ENCODE assay signal across 1 cellular context in the genomic region with DNA sequence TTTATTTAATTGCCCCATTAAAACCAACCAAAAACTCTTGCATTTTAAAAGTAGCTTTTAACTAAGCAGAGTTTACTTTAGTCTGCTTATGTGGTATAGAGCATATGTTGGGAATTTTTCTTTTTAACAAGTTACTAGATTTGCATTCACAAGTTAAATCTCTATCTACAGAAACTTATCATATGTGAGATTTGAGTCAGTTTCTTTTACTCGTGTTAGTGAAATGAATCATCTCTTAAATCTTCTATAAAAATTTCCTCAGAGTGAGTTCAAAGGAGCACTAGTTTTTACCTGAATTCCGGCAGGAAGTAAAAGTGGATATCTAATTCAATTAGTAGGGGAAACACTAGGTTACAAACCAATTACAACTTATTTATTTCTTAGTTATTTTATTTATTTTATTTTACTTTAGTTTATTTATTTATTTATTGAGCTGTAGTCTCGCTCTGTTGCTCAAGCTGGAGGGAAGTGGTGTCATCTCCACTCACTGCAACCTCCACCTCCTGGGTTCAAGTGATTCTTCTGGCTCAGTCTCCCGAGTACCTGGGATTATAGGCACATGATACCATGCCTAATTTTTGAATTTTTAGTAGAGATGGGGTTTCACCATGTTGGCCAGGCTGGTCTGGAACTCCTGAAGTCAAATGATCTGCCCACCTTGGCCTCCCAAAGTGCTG.
TF ChIP-seq lines count a peak whose summit lies in the region.

No MANE protein-coding gene starts in this region.

TF ChIP-seq in GM12878, 131 proteins besides CTCF, POLR2A, EP300 and RAD21:
- TF ChIP-seq FOS (IDR thresholded peaks at IDR 0.05; ENCODE audit: borderline replicate concordance, extremely low read depth, insufficient read length) (no peak), POLR2AphosphoS2 (IDR thresholded peaks at IDR 0.05; ENCODE audit: low read depth, low read length) (no peak), JUNB (IDR thresholded peaks at IDR 0.05) (peak; percentile 97), RUNX3 (IDR thresholded peaks at IDR 0.05; ENCODE audit: low read length) (peak; percentile 6; the same call in 1 of the 2 replicates), FOXM1 (IDR thresholded peaks at IDR 0.05; ENCODE audit: low read depth, low read length) (peak; percentile 20; the same call in 1 of the 2 replicates), HCFC1 (IDR thresholded peaks at IDR 0.05; ENCODE audit: low read length) (no peak), POU2F2 (IDR thresholded peaks at IDR 0.05; ENCODE audit: borderline replicate concordance, low read depth, low read length) (no peak), IKZF2 (IDR thresholded peaks at IDR 0.05) (peak; percentile 47 to 56; a peak in 2 of 4 replicates), HDGF (IDR thresholded peaks at IDR 0.05) (no peak), TCF7 (IDR thresholded peaks at IDR 0.05; ENCODE audit: borderline replicate concordance) (0 out of 2 replicates have a peak, but pooled peaks have one; percentile 29), SMAD1 (IDR thresholded peaks at IDR 0.05; ENCODE audit: low read depth, partially characterized antibody) (no peak), GABPA (IDR thresholded peaks at IDR 0.05; ENCODE audit: low read depth) (peak; percentile 17; the same call in 1 of the 2 replicates), MTA2 (IDR thresholded peaks at IDR 0.05; ENCODE audit: low read depth) (0 out of 2 replicates have a peak, but pooled peaks have one; percentile 58), NFIC (IDR thresholded peaks at IDR 0.05; ENCODE audit: low read depth, low read length) (peak; percentile 82)
- TF ChIP-seq, protein P1, sequence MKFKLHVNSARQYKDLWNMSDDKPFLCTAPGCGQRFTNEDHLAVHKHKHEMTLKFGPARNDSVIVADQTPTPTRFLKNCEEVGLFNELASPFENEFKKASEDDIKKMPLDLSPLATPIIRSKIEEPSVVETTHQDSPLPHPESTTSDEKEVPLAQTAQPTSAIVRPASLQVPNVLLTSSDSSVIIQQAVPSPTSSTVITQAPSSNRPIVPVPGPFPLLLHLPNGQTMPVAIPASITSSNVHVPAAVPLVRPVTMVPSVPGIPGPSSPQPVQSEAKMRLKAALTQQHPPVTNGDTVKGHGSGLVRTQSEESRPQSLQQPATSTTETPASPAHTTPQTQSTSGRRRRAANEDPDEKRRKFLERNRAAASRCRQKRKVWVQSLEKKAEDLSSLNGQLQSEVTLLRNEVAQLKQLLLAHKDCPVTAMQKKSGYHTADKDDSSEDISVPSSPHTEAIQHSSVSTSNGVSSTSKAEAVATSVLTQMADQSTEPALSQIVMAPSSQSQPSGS (IDR thresholded peaks at IDR 0.05; ENCODE audit: low read length), result peak; percentile 63
- TF ChIP-seq, protein P2, sequence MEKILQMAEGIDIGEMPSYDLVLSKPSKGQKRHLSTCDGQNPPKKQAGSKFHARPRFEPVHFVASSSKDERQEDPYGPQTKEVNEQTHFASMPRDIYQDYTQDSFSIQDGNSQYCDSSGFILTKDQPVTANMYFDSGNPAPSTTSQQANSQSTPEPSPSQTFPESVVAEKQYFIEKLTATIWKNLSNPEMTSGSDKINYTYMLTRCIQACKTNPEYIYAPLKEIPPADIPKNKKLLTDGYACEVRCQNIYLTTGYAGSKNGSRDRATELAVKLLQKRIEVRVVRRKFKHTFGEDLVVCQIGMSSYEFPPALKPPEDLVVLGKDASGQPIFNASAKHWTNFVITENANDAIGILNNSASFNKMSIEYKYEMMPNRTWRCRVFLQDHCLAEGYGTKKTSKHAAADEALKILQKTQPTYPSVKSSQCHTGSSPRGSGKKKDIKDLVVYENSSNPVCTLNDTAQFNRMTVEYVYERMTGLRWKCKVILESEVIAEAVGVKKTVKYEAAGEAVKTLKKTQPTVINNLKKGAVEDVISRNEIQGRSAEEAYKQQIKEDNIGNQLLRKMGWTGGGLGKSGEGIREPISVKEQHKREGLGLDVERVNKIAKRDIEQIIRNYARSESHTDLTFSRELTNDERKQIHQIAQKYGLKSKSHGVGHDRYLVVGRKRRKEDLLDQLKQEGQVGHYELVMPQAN (conservative IDR thresholded peaks at IDR 0.05), result no peak
- TF ChIP-seq, protein P3, sequence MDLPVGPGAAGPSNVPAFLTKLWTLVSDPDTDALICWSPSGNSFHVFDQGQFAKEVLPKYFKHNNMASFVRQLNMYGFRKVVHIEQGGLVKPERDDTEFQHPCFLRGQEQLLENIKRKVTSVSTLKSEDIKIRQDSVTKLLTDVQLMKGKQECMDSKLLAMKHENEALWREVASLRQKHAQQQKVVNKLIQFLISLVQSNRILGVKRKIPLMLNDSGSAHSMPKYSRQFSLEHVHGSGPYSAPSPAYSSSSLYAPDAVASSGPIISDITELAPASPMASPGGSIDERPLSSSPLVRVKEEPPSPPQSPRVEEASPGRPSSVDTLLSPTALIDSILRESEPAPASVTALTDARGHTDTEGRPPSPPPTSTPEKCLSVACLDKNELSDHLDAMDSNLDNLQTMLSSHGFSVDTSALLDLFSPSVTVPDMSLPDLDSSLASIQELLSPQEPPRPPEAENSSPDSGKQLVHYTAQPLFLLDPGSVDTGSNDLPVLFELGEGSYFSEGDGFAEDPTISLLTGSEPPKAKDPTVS (IDR thresholded peaks at IDR 0.05; ENCODE audit: low read depth, low read length), result no peak
- TF ChIP-seq, protein P4, sequence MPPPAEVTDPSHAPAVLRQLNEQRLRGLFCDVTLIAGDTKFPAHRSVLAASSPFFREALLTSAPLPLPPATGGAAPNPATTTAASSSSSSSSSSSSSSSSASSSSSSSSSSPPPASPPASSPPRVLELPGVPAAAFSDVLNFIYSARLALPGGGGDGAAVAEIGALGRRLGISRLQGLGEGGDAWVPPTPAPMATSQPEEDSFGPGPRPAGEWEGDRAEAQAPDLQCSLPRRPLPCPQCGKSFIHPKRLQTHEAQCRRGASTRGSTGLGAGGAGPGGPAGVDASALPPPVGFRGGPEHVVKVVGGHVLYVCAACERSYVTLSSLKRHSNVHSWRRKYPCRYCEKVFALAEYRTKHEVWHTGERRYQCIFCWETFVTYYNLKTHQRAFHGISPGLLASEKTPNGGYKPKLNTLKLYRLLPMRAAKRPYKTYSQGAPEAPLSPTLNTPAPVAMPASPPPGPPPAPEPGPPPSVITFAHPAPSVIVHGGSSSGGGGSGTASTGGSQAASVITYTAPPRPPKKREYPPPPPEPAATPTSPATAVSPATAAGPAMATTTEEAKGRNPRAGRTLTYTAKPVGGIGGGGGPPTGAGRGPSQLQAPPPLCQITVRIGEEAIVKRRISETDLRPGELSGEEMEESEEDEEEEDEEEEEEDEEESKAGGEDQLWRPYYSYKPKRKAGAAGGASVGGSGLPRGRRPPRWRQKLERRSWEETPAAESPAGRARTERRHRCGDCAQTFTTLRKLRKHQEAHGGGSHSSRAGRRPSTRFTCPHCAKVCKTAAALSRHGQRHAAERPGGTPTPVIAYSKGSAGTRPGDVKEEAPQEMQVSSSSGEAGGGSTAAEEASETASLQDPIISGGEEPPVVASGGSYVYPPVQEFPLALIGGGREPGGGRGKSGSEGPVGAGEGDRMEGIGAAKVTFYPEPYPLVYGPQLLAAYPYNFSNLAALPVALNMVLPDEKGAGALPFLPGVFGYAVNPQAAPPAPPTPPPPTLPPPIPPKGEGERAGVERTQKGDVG (CRISPR knock-in tag; IDR thresholded peaks at IDR 0.05), result no peak
- TF ChIP-seq, protein P5, sequence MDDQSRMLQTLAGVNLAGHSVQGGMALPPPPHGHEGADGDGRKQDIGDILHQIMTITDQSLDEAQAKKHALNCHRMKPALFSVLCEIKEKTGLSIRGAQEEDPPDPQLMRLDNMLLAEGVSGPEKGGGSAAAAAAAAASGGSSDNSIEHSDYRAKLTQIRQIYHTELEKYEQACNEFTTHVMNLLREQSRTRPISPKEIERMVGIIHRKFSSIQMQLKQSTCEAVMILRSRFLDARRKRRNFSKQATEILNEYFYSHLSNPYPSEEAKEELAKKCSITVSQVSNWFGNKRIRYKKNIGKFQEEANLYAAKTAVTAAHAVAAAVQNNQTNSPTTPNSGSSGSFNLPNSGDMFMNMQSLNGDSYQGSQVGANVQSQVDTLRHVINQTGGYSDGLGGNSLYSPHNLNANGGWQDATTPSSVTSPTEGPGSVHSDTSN (IDR thresholded peaks at IDR 0.05; ENCODE audit: insufficient replicate concordance, low read depth, low read length), result no peak
- TF ChIP-seq, protein P6, sequence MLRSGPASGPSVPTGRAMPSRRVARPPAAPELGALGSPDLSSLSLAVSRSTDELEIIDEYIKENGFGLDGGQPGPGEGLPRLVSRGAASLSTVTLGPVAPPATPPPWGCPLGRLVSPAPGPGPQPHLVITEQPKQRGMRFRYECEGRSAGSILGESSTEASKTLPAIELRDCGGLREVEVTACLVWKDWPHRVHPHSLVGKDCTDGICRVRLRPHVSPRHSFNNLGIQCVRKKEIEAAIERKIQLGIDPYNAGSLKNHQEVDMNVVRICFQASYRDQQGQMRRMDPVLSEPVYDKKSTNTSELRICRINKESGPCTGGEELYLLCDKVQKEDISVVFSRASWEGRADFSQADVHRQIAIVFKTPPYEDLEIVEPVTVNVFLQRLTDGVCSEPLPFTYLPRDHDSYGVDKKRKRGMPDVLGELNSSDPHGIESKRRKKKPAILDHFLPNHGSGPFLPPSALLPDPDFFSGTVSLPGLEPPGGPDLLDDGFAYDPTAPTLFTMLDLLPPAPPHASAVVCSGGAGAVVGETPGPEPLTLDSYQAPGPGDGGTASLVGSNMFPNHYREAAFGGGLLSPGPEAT (IDR thresholded peaks at IDR 0.05; ENCODE audit: low read depth), result peak; percentile 64; the same call in 1 of the 2 replicates
